Comparison of ENCODE assay signal across 9 cellular contexts in the genomic region with DNA sequence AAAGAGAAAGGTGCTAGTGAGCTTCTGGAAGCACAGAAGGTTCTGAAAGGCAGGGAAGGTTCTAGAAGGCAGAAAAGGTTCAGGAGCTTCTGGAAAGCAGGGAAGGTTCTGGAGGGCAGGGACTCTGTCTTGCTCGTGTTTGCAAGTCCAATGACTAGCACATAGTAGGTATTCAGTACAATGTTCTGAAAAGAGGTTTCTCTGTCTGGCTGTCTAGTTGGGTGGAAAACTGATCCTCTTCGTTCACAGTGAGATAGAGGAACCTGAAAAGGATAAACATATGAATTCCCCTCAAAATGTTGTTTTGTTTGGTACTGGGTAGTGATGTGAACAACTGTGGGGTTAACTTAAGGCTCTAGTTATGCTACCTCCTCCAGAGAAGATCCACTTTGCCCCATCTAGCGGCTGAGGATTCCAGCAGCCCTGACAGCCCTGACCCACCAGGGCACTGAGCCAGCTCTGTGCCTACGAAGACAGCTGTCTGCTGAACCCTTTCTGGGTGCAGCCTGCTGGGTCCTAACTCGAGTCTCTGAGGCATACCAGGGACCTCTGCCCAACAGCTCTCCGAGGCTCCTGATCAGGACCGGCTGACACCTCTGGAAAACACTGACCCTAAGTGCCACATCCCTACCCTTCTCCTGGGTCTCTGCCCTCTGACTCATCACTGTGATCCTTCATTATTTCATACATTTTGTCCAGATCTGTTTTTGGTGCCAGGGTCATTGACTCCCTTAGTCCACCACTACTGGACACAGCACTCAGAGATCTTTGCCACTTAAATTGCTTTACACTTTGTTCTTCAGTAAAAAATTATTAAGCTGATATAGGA. TPM values are rescaled to one million over a fixed set of nuclear protein-coding genes. Genes with fewer than 3 reads are reported as not detected.
DNase-seq lines count a peak whose midpoint lies in the region; ATAC-seq and TF ChIP-seq lines count a peak whose summit lies in the region.
"Had no signal": no experiment of that assay in that cellular context is flagged by ENCODE, and none has a peak within 500 bp of the region (broad histone marks: within the 10 kb centered on the region; RNA-seq: fewer than 3 reads in every experiment).

No MANE protein-coding gene starts in this region.

- H3K4me3 Mint-ChIP-seq in activated naive CD4-positive, alpha-beta T cell treated with anti-CD3 and anti-CD28 coated beads for 36 hours = no peak overlapping the region
- no peak overlapping the region for H3K4me3 Mint-ChIP-seq in activated CD8-positive, alpha-beta memory T cell treated with anti-CD3 and anti-CD28 coated beads, Interleukin-2, amount 10 ng/mL, durations not matched to agents 7 days and 5 days
- no peak overlapping the region for H3K4me3 Mint-ChIP-seq in progenitor cell of endocrine pancreas (ENCODE audit: low read depth)

- H4K20me1 ChIP-seq in osteoblast (ENCODE audit: insufficient read depth, low read length) = no peaks in the 10 kb centered on the region

- no peak for TF ChIP-seq CTCF in osteoblast (IDR thresholded peaks at IDR 0.05; ENCODE audit: extremely low read depth, low read depth, low read length)
- TF ChIP-seq CTCF in progenitor cell of endocrine pancreas (IDR thresholded peaks at IDR 0.05; ENCODE audit: unreplicated experiment) = no peak

- H3K79me2 ChIP-seq in osteoblast (ENCODE audit: insufficient read depth, low read length) = no peaks in the 10 kb centered on the region

- in situ Hi-C loops in SK-MEL-5 (cut with HindIII; ENCODE audit: low pct_unique_long_range_greater_than_20kb, low sequenced_read_pairs) = no loop called here

- DNase-seq in NCI-H2081 (lab: John Stamatoyannopoulos, UW) = peak; percentile 9 to 35
- DNase-seq in NCI-H2081 treated with DMSO at 0.1 percent for 48 hours (lab: John Stamatoyannopoulos, UW) = no peak
- DNase-seq in MV-4-11 (lab: John Stamatoyannopoulos, UW) = peak; percentile 78
- DNase-seq in SK-MEL-5 (ENCODE audit: low read depth, low spot score) = peak; percentile 78
- DNase-seq in osteoblast (ENCODE audit: insufficient read length, low spot score, missing footprints) = peak; percentile 34
- no peak for DNase-seq in activated naive CD4-positive, alpha-beta T cell treated with anti-CD3 and anti-CD28 coated beads for 36 hours
- DNase-seq in activated CD8-positive, alpha-beta memory T cell treated with anti-CD3 and anti-CD28 coated beads, Interleukin-2, amount 10 ng/mL, durations not matched to agents 7 days and 5 days = no peak
- DNase-seq in progenitor cell of endocrine pancreas (ENCODE audit: low spot score, unreplicated experiment) = no peak
- DNase-seq: activated CD8-positive, alpha-beta memory T cell treated with anti-CD3 and anti-CD28 coated beads, Interleukin-2, amount 50 U/mL, for 4 hours had no signal

- no peaks in the 10 kb centered on the region for H3K36me3 Mint-ChIP-seq in activated naive CD4-positive, alpha-beta T cell treated with anti-CD3 and anti-CD28 coated beads for 36 hours (ENCODE audit: low read depth)
- no peaks in the 10 kb centered on the region for H3K36me3 Mint-ChIP-seq in activated CD8-positive, alpha-beta memory T cell treated with anti-CD3 and anti-CD28 coated beads, Interleukin-2, amount 10 ng/mL, durations not matched to agents 7 days and 5 days
- no peaks in the 10 kb centered on the region for H3K36me3 Mint-ChIP-seq in progenitor cell of endocrine pancreas (ENCODE audit: insufficient read depth)

- peaks cover 2% of the 10 kb centered on the region for H3K4me1 Mint-ChIP-seq in activated naive CD4-positive, alpha-beta T cell treated with anti-CD3 and anti-CD28 coated beads for 36 hours (ENCODE audit: low read depth)
- no peaks in the 10 kb centered on the region for H3K4me1 Mint-ChIP-seq in activated CD8-positive, alpha-beta memory T cell treated with anti-CD3 and anti-CD28 coated beads, Interleukin-2, amount 10 ng/mL, durations not matched to agents 7 days and 5 days
- peaks cover under 1% of the 10 kb centered on the region for H3K4me1 Mint-ChIP-seq in progenitor cell of endocrine pancreas (ENCODE audit: low read depth)

- no peaks in the 10 kb centered on the region for H3K4me1 ChIP-seq in osteoblast (ENCODE audit: insufficient read depth, low read length)

- CTCF ChIA-PET in activated naive CD4-positive, alpha-beta T cell treated with anti-CD3 and anti-CD28 coated beads for 36 hours (lab: Charles Lee) = no interaction called here
- CTCF ChIA-PET in activated CD8-positive, alpha-beta memory T cell treated with anti-CD3 and anti-CD28 coated beads, Interleukin-2, amount 10 ng/mL, durations not matched to agents 7 days and 5 days (lab: Charles Lee) = no interaction called here

- H3K27ac Mint-ChIP-seq in activated naive CD4-positive, alpha-beta T cell treated with anti-CD3 and anti-CD28 coated beads for 36 hours = no peak overlapping the region
- H3K27ac Mint-ChIP-seq in activated CD8-positive, alpha-beta memory T cell treated with anti-CD3 and anti-CD28 coated beads, Interleukin-2, amount 10 ng/mL, durations not matched to agents 7 days and 5 days = no peak overlapping the region
- no peak overlapping the region for H3K27ac Mint-ChIP-seq in progenitor cell of endocrine pancreas

- no peak overlapping the region for H3K4me3 ChIP-seq in osteoblast (ENCODE audit: insufficient read depth, low read length)

- intact Hi-C loops in activated naive CD4-positive, alpha-beta T cell treated with anti-CD3 and anti-CD28 coated beads for 36 hours (cut with micrococcal nuclease) = no loop called here

- no peak overlapping the region for H2AFZ ChIP-seq in osteoblast (ENCODE audit: low read length)

- ATAC-seq in activated CD8-positive, alpha-beta memory T cell treated with anti-CD3 and anti-CD28 coated beads, Interleukin-2, amount 10 ng/mL, durations not matched to agents 7 days and 5 days = no peak

- no peaks in the 10 kb centered on the region for H3K9me3 ChIP-seq in osteoblast (ENCODE audit: low read depth, low read length)

- H3K36me3 ChIP-seq in osteoblast (ENCODE audit: insufficient read depth, low read length) = no peaks in the 10 kb centered on the region

- H3K9me3 Mint-ChIP-seq in activated naive CD4-positive, alpha-beta T cell treated with anti-CD3 and anti-CD28 coated beads for 36 hours = no peaks in the 10 kb centered on the region
- H3K9me3 Mint-ChIP-seq in activated CD8-positive, alpha-beta memory T cell treated with anti-CD3 and anti-CD28 coated beads, Interleukin-2, amount 10 ng/mL, durations not matched to agents 7 days and 5 days (ENCODE audit: low read depth) = no peaks in the 10 kb centered on the region
- H3K9me3 Mint-ChIP-seq in progenitor cell of endocrine pancreas (ENCODE audit: low read depth) = no peaks in the 10 kb centered on the region

- no peak overlapping the region for H3K4me2 ChIP-seq in osteoblast (ENCODE audit: insufficient read depth, low read length)

- H3K27ac ChIP-seq in osteoblast (ENCODE audit: low read depth, low read length) = no peak overlapping the region

- peaks cover 28% of the 10 kb centered on the region for H3K27me3 Mint-ChIP-seq in activated naive CD4-positive, alpha-beta T cell treated with anti-CD3 and anti-CD28 coated beads for 36 hours (ENCODE audit: low read depth)
- H3K27me3 Mint-ChIP-seq in activated CD8-positive, alpha-beta memory T cell treated with anti-CD3 and anti-CD28 coated beads, Interleukin-2, amount 10 ng/mL, durations not matched to agents 7 days and 5 days = peaks cover 20% of the 10 kb centered on the region
- peaks cover 37% of the 10 kb centered on the region for H3K27me3 Mint-ChIP-seq in progenitor cell of endocrine pancreas

- H3K27me3 ChIP-seq in osteoblast (ENCODE audit: insufficient read depth, low read length) = no peaks in the 10 kb centered on the region

RNA-seq across cellular contexts. Expression of a gene that starts 15.4 kb away (rescaled TPM):
- total RNA-seq in SK-MEL-5 (2014; rRNA removed; shearing (Covaris generic)) = 0.16 TPM in 1 of 2 replicates, not detected in the other
- 0.05 and 0.10 TPM in 2 replicates for polyA plus RNA-seq in SK-MEL-5 (2015; cell fraction: cytosol; rRNA removed)
- polyA plus RNA-seq in SK-MEL-5 (2015; cell fraction: nucleus; rRNA removed) = not detected in 2 replicates
- total RNA-seq in osteoblast (0.36 and 0.88 TPM in 2 replicates), progenitor cell of endocrine pancreas (9.4 and 11.4 TPM in 2 replicates)
- total RNA-seq in activated naive CD4-positive, alpha-beta T cell treated with anti-CD3 and anti-CD28 coated beads for 36 hours = under 1 TPM; 0.54 to 0.62 TPM
- 1 to 10 TPM; 3.2 to 5.7 TPM for total RNA-seq in activated CD8-positive, alpha-beta memory T cell treated with anti-CD3 and anti-CD28 coated beads, Interleukin-2, amount 10 ng/mL, durations not matched to agents 7 days and 5 days

Comparison
In these comparisons a context has a peak if more than half of its experiments do, and no peak if none do; other contexts are left out.
1. DNase-seq: peak in NCI-H2081 (2 of 2), MV-4-11 (single experiment), SK-MEL-5 (single experiment) and osteoblast (single experiment); none in NCI-H2081 treated with DMSO at 0.1 percent for 48 hours (single experiment), activated naive CD4-positive, alpha-beta T cell treated with anti-CD3 and anti-CD28 coated beads for 36 hours (single experiment), activated CD8-positive, alpha-beta memory T cell treated with anti-CD3 and anti-CD28 coated beads, Interleukin-2, amount 10 ng/mL, durations not matched to agents 7 days and 5 days (single experiment) and progenitor cell of endocrine pancreas (single experiment).